Comparison of ENCODE assay signal across 15 cellular contexts in genomic region chr9:124188331-124189110, GRCh38.
"Had no signal": no experiment of that assay in that cellular context is flagged by ENCODE, and none has a peak within 500 bp of the region (broad histone marks: within the 10 kb centered on the region; RNA-seq: fewer than 3 reads in every experiment).

No MANE protein-coding gene starts in this region.

- H3K27me3 ChIP-seq: right lobe of liver, thyroid gland, vagina had no signal

- H3K27ac ChIP-seq: adrenal gland, cardiac muscle cell, left lung, right lobe of liver, thyroid gland, vagina, VCaP had no signal

- DNase-seq: activated effector memory CD4-positive, alpha-beta T cell treated with Interleukin-2 at 50 U/mL for 16 hours; activated T-cell treated with anti-CD3 and anti-CD28 coated beads, Interleukin-2, amount 50 U/mL, for 1 hour; left lung; mammary epithelial cell; mucosa of descending colon; naive thymus-derived CD4-positive, alpha-beta T cell; thyroid gland had no signal

- H3K4me2 ChIP-seq: smooth muscle cell had no signal

- H3K27ac Mint-ChIP-seq: activated naive CD4-positive, alpha-beta T cell treated with anti-CD3 and anti-CD28 coated beads, Interleukin-2, amount 50 U/mL, for 24 hours; naive thymus-derived CD4-positive, alpha-beta T cell had no signal

- H3K36me3 ChIP-seq: adrenal gland, cardiac muscle cell, left lung, right lobe of liver, thyroid gland, vagina had no signal

- H3K9me3 ChIP-seq: adrenal gland, left lung, right lobe of liver, thyroid gland, vagina had no signal

- H3K9me3 Mint-ChIP-seq: activated naive CD4-positive, alpha-beta T cell treated with anti-CD3 and anti-CD28 coated beads, Interleukin-2, amount 50 U/mL, for 24 hours had no signal

- ATAC-seq: esophagus mucosa; left lung; mucosa of descending colon; naive thymus-derived CD4-positive, alpha-beta T cell; right lobe of liver had no signal

- H3K4me3 Mint-ChIP-seq: activated naive CD4-positive, alpha-beta T cell treated with anti-CD3 and anti-CD28 coated beads, Interleukin-2, amount 50 U/mL, for 24 hours; naive thymus-derived CD4-positive, alpha-beta T cell had no signal

- H3K4me1 Mint-ChIP-seq: activated naive CD4-positive, alpha-beta T cell treated with anti-CD3 and anti-CD28 coated beads, Interleukin-2, amount 50 U/mL, for 24 hours had no signal

- H3K4me1 ChIP-seq: adrenal gland, left lung, right lobe of liver, thyroid gland, vagina had no signal

- H3K36me3 Mint-ChIP-seq: activated naive CD4-positive, alpha-beta T cell treated with anti-CD3 and anti-CD28 coated beads, Interleukin-2, amount 50 U/mL, for 24 hours had no signal

- H3K4me3 ChIP-seq: adrenal gland, cardiac muscle cell, left lung, mucosa of descending colon, right lobe of liver, smooth muscle cell, thyroid gland, vagina had no signal
